ENCODE assay signal across 8 cellular contexts in genomic region chrX:16719334-16720084, GRCh38. TPM values are rescaled to one million over a fixed set of nuclear protein-coding genes. Genes with fewer than 3 reads are reported as not detected.
DNase-seq lines count a peak whose midpoint lies in the region; ATAC-seq and TF ChIP-seq lines count a peak whose summit lies in the region.

TSS of gene SYAP1 (plus strand) at chrX:16719612. CDS start at chrX:16719725, 113 bp downstream.

- ATAC-seq in GM19043 (IDR thresholded peaks at IDR 0.05; ENCODE audit: low read depth, unreplicated experiment) (peak; percentile 99), HG03378 (IDR thresholded peaks at IDR 0.05; ENCODE audit: unreplicated experiment) (peak; percentile 94)

- peak; percentile 92 for DNase-seq in AG09319 (ENCODE audit: extremely low read depth, low read depth)
- DNase-seq in NCI-H460 (ENCODE audit: extremely low read depth, low read depth): peak; percentile 98
- peak; percentile 98 for DNase-seq in activated CD4-positive, CD25-positive, alpha-beta regulatory T cell treated with anti-CD3 and anti-CD28 coated beads, Interleukin-2, amount 50 U/mL, for 72 hours
- peak; percentile 90 to 94 for DNase-seq in cerebellar nuclear complex (lab: John Stamatoyannopoulos, UW)
- DNase-seq in islet precursor cell: peak; percentile 100
- DNase-seq in stimulated activated CD4-positive, alpha-beta T cell treated with anti-CD3 and anti-CD28 coated beads, Interleukin-12 subunit alpha, Interleukin-12 subunit beta, amount 100 ng/mL, for 48 hours (ENCODE audit: low read depth in 2 of 3, low spot score in 1 of 3): peak; percentile 85 to 97 (median 86)

- TF ChIP-seq CTCF in AG09319 (IDR thresholded peaks at IDR 0.05; ENCODE audit: low read depth, low read length): no peak

RNA-seq across cellular contexts. Expression of gene SYAP1, which starts in this region (rescaled TPM):
- total RNA-seq in NCI-H460 (2014; rRNA removed; shearing (Covaris generic)): 30.9 and 34.8 TPM in 2 replicates
- 13.2 and 14.6 TPM in 2 replicates for polyA plus RNA-seq in NCI-H460 (2014; cell fraction: nucleus; rRNA removed)

Comparison
In these comparisons a context has a peak if more than half of its experiments do, and no peak if none do; other contexts are left out.
1. Peak in every context shown above with its lines: DNase-seq and ATAC-seq.